Comparison of ENCODE assay signal across 18 cellular contexts in genomic region chr10:73398024-73398423, GRCh38. TPM values are rescaled to one million over a fixed set of nuclear protein-coding genes. Genes with fewer than 3 reads are reported as not detected.
A peak's percentile ranks its signal among the peaks of the same experiment; 100 is the strongest.
DNase-seq lines count a peak whose midpoint lies in the region; ATAC-seq and TF ChIP-seq lines count a peak whose summit lies in the region.
"Had no signal": no experiment of that assay in that cellular context is flagged by ENCODE, and none has a peak within 500 bp of the region (broad histone marks: within the 10 kb centered on the region; RNA-seq: fewer than 3 reads in every experiment).

No MANE protein-coding gene starts in this region.

- H3K27me3 ChIP-seq in cardiac muscle cell (no peaks in the 10 kb centered on the region), heart right ventricle (no peaks in the 10 kb centered on the region), trophoblast cell (ENCODE audit: insufficient read depth, low read length) (no peaks in the 10 kb centered on the region)
- H3K27me3 ChIP-seq: ascending aorta, gastrocnemius medialis, pancreas had no signal

- H4K12ac ChIP-seq in trophoblast cell (ENCODE audit: low read depth, low read length): no peak overlapping the region

- H3K14ac ChIP-seq in trophoblast cell (ENCODE audit: low read length): no peak overlapping the region

- H2BK120ac ChIP-seq in trophoblast cell (ENCODE audit: insufficient read depth, low read length, poor library complexity): no peak overlapping the region

- CTCF ChIA-PET in RWPE1 (lab: Yijun Ruan, JAX): interaction anchor here (1.1 kb wide), 1 partner anchor 12 kb away, joined by 3 read pairs; no protein-coding TSS in a partner anchor

- no peaks in the 10 kb centered on the region for H3K79me1 ChIP-seq in trophoblast cell (ENCODE audit: low read length)

- intact Hi-C loops in heart right ventricle (cut with DNase I): no loop called here

- H3K79me2 ChIP-seq in trophoblast cell (ENCODE audit: control insufficient read depth, insufficient read depth, low read length, poor library complexity): no peaks in the 10 kb centered on the region

- POLR2A ChIA-PET in RWPE1 (lab: Yijun Ruan, JAX; ENCODE audit: low non-redundant PET): no interaction called here

- H3K27ac ChIP-seq in cardiac muscle cell: no peak overlapping the region
- H3K27ac ChIP-seq in heart right ventricle: no peak overlapping the region
- H3K27ac ChIP-seq in RWPE1: no peak overlapping the region
- H3K27ac ChIP-seq in trophoblast cell (ENCODE audit: low read depth, low read length): no peak overlapping the region
- H3K27ac ChIP-seq: ascending aorta, pancreas had no signal

- no peaks in the 10 kb centered on the region for H3K4me1 ChIP-seq in cardiac muscle cell (ENCODE audit: low read depth)
- peaks cover 0 to 24% (median 3%) of the 10 kb centered on the region in 9 donors for H3K4me1 ChIP-seq in heart right ventricle
- H3K4me1 ChIP-seq in trophoblast cell (ENCODE audit: control insufficient read depth in 1 of 2, insufficient read depth in 2 of 2, low read length in 2 of 2): no peaks in the 10 kb centered on the region
- H3K4me1 ChIP-seq: ascending aorta, pancreas had no signal

- no peak overlapping the region for H2BK5ac ChIP-seq in trophoblast cell (ENCODE audit: low read depth, low read length, poor library complexity)

- WGBS in heart right ventricle, 2 donors: 97 to 98% methylated on average over 6 of the region's 6 CpGs
- WGBS in trophoblast cell (ENCODE audit: extremely low coverage, insufficient coverage, insufficient read length): no CpG with 5 or more reads among the region's 6 CpGs

- no peak overlapping the region for H3K27ac Mint-ChIP-seq in activated naive CD8-positive, alpha-beta T cell treated with anti-CD3 and anti-CD28 coated beads, Interleukin-2, amount 50 U/mL, for 24 hours
- H3K27ac Mint-ChIP-seq: mesothelial cell of epicardium had no signal

- no peaks in the 10 kb centered on the region for H3K27me3 Mint-ChIP-seq in activated naive CD8-positive, alpha-beta T cell treated with anti-CD3 and anti-CD28 coated beads, Interleukin-2, amount 50 U/mL, for 24 hours

- no peak overlapping the region for H4K8ac ChIP-seq in trophoblast cell (ENCODE audit: low read depth, low read length)

- H3K4me3 ChIP-seq in cardiac muscle cell (no peak overlapping the region), heart right ventricle (no peak overlapping the region), fibroblast of villous mesenchyme (ENCODE audit: low read depth, low read length) (no peak overlapping the region), trophoblast cell (ENCODE audit: low read depth, low read length) (no peak overlapping the region)
- H3K4me3 ChIP-seq: ascending aorta, gastrocnemius medialis, pancreas had no signal

- no peak overlapping the region for H2BK12ac ChIP-seq in trophoblast cell (ENCODE audit: low read length)

- H2AK5ac ChIP-seq in trophoblast cell (ENCODE audit: low read length): no peak overlapping the region

- H3K23ac ChIP-seq in trophoblast cell (ENCODE audit: low read length): no peak overlapping the region

- TF ChIP-seq CTCF in cardiac muscle cell (IDR thresholded peaks at IDR 0.05; ENCODE audit: low read depth, low read length): peak; percentile 10
- peak in 1 of 9 donors; percentile 4 for TF ChIP-seq CTCF in heart right ventricle (IDR thresholded peaks at IDR 0.05)
- no peak for TF ChIP-seq CTCF in RWPE1 (conservative IDR thresholded peaks at IDR 0.05; ENCODE audit: low read depth)
- TF ChIP-seq CTCF in fibroblast of villous mesenchyme (IDR thresholded peaks at IDR 0.05; ENCODE audit: insufficient read depth, low read depth, low read length): peak; percentile 9

- ATAC-seq in heart right ventricle (no peak), GM21423 (IDR thresholded peaks at IDR 0.05; ENCODE audit: unreplicated experiment) (no peak), HG03354 (IDR thresholded peaks at IDR 0.05; ENCODE audit: poor library complexity, severe bottlenecking, unreplicated experiment) (no peak)
- ATAC-seq in activated naive CD8-positive, alpha-beta T cell treated with anti-CD3 and anti-CD28 coated beads, Interleukin-2, amount 50 U/mL, for 24 hours: no peak
- ATAC-seq: gastrocnemius medialis, pancreas had no signal

- H2AFZ ChIP-seq in trophoblast cell (ENCODE audit: insufficient read depth, low read length, poor library complexity): no peak overlapping the region

- no peak overlapping the region for H4K91ac ChIP-seq in trophoblast cell (ENCODE audit: low read depth, low read length)

- no peak overlapping the region for H3K9ac ChIP-seq in trophoblast cell (ENCODE audit: low read length)

- H3K36me3 ChIP-seq in cardiac muscle cell: peaks cover 20% of the 10 kb centered on the region
- peaks cover 0 to 72% (median 30%) of the 10 kb centered on the region in 9 donors for H3K36me3 ChIP-seq in heart right ventricle
- peaks cover 10 to 12% of the 10 kb centered on the region in 2 experiments for H3K36me3 ChIP-seq in trophoblast cell (ENCODE audit: control insufficient read depth in 1 of 2, insufficient read depth in 2 of 2, low read length in 2 of 2)

- no peak overlapping the region for H3K4me3 Mint-ChIP-seq in activated naive CD8-positive, alpha-beta T cell treated with anti-CD3 and anti-CD28 coated beads, Interleukin-2, amount 50 U/mL, for 24 hours
- H3K4me3 Mint-ChIP-seq: mesothelial cell of epicardium had no signal

- H3K36me3 Mint-ChIP-seq in activated naive CD8-positive, alpha-beta T cell treated with anti-CD3 and anti-CD28 coated beads, Interleukin-2, amount 50 U/mL, for 24 hours (ENCODE audit: low read depth): peaks cover 46% of the 10 kb centered on the region

- no peak overlapping the region for H3K18ac ChIP-seq in trophoblast cell (ENCODE audit: low read length)

- H3K4me1 Mint-ChIP-seq in activated naive CD8-positive, alpha-beta T cell treated with anti-CD3 and anti-CD28 coated beads, Interleukin-2, amount 50 U/mL, for 24 hours: peaks cover 4% of the 10 kb centered on the region
- H3K4me1 Mint-ChIP-seq: mesothelial cell of epicardium had no signal

- no peaks in the 10 kb centered on the region for H3K9me3 Mint-ChIP-seq in activated naive CD8-positive, alpha-beta T cell treated with anti-CD3 and anti-CD28 coated beads, Interleukin-2, amount 50 U/mL, for 24 hours
- H3K9me3 Mint-ChIP-seq: mesothelial cell of epicardium had no signal

- no peak for DNase-seq in cardiac muscle cell (ENCODE audit: low read depth in 1 of 2, low spot score in 1 of 2)
- DNase-seq in heart right ventricle: no peak
- peak; percentile 13 for DNase-seq in RWPE1 (ENCODE audit: low spot score)
- DNase-seq in fibroblast of villous mesenchyme (ENCODE audit: low read depth): no peak
- no peak for DNase-seq in activated naive CD8-positive, alpha-beta T cell treated with anti-CD3 and anti-CD28 coated beads, Interleukin-2, amount 50 U/mL, for 24 hours
- DNase-seq in trophoblast cell: no peak
- DNase-seq: activated effector memory CD4-positive, alpha-beta T cell treated with Interleukin-2 at 50 U/mL for 16 hours; EL; gastrocnemius medialis; KG1; NCI-H146; NCI-H526; pancreas; substantia nigra had no signal

- no peaks in the 10 kb centered on the region for H3K9me3 ChIP-seq in cardiac muscle cell (ENCODE audit: low read depth)
- peaks cover 0 to 5% (median 0%) of the 10 kb centered on the region in 11 donors for H3K9me3 ChIP-seq in heart right ventricle
- H3K9me3 ChIP-seq in trophoblast cell (ENCODE audit: insufficient read depth, low read depth, low read length): no peaks in the 10 kb centered on the region
- H3K9me3 ChIP-seq: ascending aorta, gastrocnemius medialis, pancreas had no signal

- no peak overlapping the region for H3K4me2 ChIP-seq in trophoblast cell (ENCODE audit: low read length)

- no peak overlapping the region for H3K4ac ChIP-seq in trophoblast cell (ENCODE audit: low read depth, low read length)

RNA-seq across cellular contexts. Expression of gene ANXA7, which starts 15.8 kb away (rescaled TPM):
- total RNA-seq in cardiac muscle cell (53.9 and 63.8 TPM in 2 replicates), heart right ventricle (100 to 1,000 TPM; 104 to 163 (median 149) TPM), fibroblast of villous mesenchyme (98.6 and 118 TPM in 2 replicates)
- polyA plus RNA-seq in cardiac muscle cell (64.5 and 73.9 TPM in 2 replicates), heart right ventricle (10 to 100 TPM; 33.4 to 69.7 TPM)
- 33.6 and 34.3 TPM in 2 replicates for polyA plus RNA-seq in trophoblast cell (2013)

RNA-seq across cellular contexts. Expression of gene MSS51, which starts 35.3 kb away (rescaled TPM):
- 3.6 and 3.9 TPM in 2 replicates for total RNA-seq in cardiac muscle cell
- 2.1 and 3.5 TPM in 2 replicates for polyA plus RNA-seq in cardiac muscle cell
- total RNA-seq in heart right ventricle: 10 to 100 TPM in 3 of 10 donors, 1 to 10 TPM in 7; 1.1 to 18.1 (median 7.7) TPM
- polyA plus RNA-seq in heart right ventricle: 1 to 10 TPM in 1 of 2 donors, under 1 TPM in 1; 0.90 to 5.6 TPM
- 1.3 TPM in 2 replicates for total RNA-seq in fibroblast of villous mesenchyme
- 0.67 and 0.78 TPM in 2 replicates for polyA plus RNA-seq in trophoblast cell (2013)
- total RNA-seq: ascending aorta had no signal

RNA-seq across cellular contexts. Expression of gene CFAP70, which starts 39.4 kb away (rescaled TPM):
- total RNA-seq in cardiac muscle cell (1.2 and 4.0 TPM in 2 replicates), heart right ventricle (1 to 10 TPM in 9 of 10 donors, under 1 TPM in 1; 0.87 to 3.9 (median 1.9) TPM), fibroblast of villous mesenchyme (0.32 and 0.43 TPM in 2 replicates)
- polyA plus RNA-seq in cardiac muscle cell (1.8 and 1.9 TPM in 2 replicates), heart right ventricle (1 to 10 TPM in 1 of 2 donors, under 1 TPM in 1; 0.25 to 5.4 TPM)
- 0.49 and 0.51 TPM in 2 replicates for polyA plus RNA-seq in trophoblast cell (2013)
- total RNA-seq: ascending aorta had no signal
